Comparison of ENCODE assay signal across 7 cellular contexts in genomic region chr18:24059385-24059784, GRCh38. TPM values are rescaled to one million over a fixed set of nuclear protein-coding genes. Genes with fewer than 3 reads are reported as not detected.
DNase-seq lines count a peak whose midpoint lies in the region; ATAC-seq and TF ChIP-seq lines count a peak whose summit lies in the region.
"Not testable (repeated sequence)": the region's sequence is repeated elsewhere in the genome, so short reads cannot be mapped to it uniquely, and the experiment has no call there.

No MANE protein-coding gene starts in this region.

- peak overlapping the region; percentile 6 for H3K27ac Mint-ChIP-seq in CD4-positive, alpha-beta T cell
- H3K27ac Mint-ChIP-seq in CD8-positive, alpha-beta memory T cell, result peak overlapping the region in 7 of 8 donors; percentile 7 to 95 (median 53)
- H3K27ac Mint-ChIP-seq in T-cell, result peak overlapping the region; percentile 16 to 19
- H3K27ac Mint-ChIP-seq in activated T-cell treated with anti-CD3 and anti-CD28 coated beads, Interleukin-2, amount 50 U/mL, for 72 hours, result peak overlapping the region; percentile 61
- peak overlapping the region; percentile 54 for H3K27ac Mint-ChIP-seq in activated naive CD8-positive, alpha-beta T cell
- H3K27ac Mint-ChIP-seq in effector memory CD8-positive, alpha-beta T cell, result peak overlapping the region; percentile 4 to 79

- H3K9me3 Mint-ChIP-seq in CD4-positive, alpha-beta T cell; CD8-positive, alpha-beta memory T cell; T-cell; activated T-cell treated with anti-CD3 and anti-CD28 coated beads, Interleukin-2, amount 50 U/mL, for 72 hours; activated naive CD8-positive, alpha-beta T cell (ENCODE audit: low read depth); effector memory CD8-positive, alpha-beta T cell: not testable (repeated sequence)

- not testable (repeated sequence) for H3K27me3 ChIP-seq in CD4-positive, alpha-beta T cell (ENCODE audit: control insufficient read depth, insufficient read depth, low read length); CD8-positive, alpha-beta memory T cell (ENCODE audit: insufficient read depth, low read length, poor library complexity, severe bottlenecking)

- POLR2A ChIA-PET in CD4-positive, alpha-beta T cell (lab: Charles Lee), result interaction anchor here (0.5 kb wide), 1 partner anchor 48 kb away, joined by 3 read pairs; no protein-coding TSS in a partner anchor
- POLR2A ChIA-PET in CD8-positive, alpha-beta memory T cell (lab: Charles Lee), result not testable (repeated sequence)
- POLR2A ChIA-PET in T-cell (lab: Charles Lee), result interaction anchor here in 1 of 2 donors (0.7 kb wide), 1 partner anchor 21 kb away, joined by 3 read pairs; no protein-coding TSS in a partner anchor

- not testable (repeated sequence) for ATAC-seq in CD4-positive, alpha-beta T cell (ENCODE audit: poor library complexity); T-cell (replicated peaks in 1 of 4); activated T-cell treated with anti-CD3 and anti-CD28 coated beads, Interleukin-2, amount 50 U/mL, for 72 hours (replicated peaks in 1 of 2); effector memory CD8-positive, alpha-beta T cell (replicated peaks)

- not testable (repeated sequence) for H3K4me3 ChIP-seq in CD8-positive, alpha-beta memory T cell (ENCODE audit: low read length)

- not testable (repeated sequence) for DNase-seq in CD4-positive, alpha-beta T cell; CD8-positive, alpha-beta memory T cell; T-cell; activated T-cell treated with anti-CD3 and anti-CD28 coated beads, Interleukin-2, amount 50 U/mL, for 72 hours; effector memory CD8-positive, alpha-beta T cell
- DNase-seq in NCI-H2171 treated with DMSO at 0.1 percent for 48 hours (lab: John Stamatoyannopoulos, UW), result peak; percentile 38

- not testable (repeated sequence) for H3K4me3 Mint-ChIP-seq in CD4-positive, alpha-beta T cell; activated naive CD8-positive, alpha-beta T cell
- H3K4me3 Mint-ChIP-seq in CD8-positive, alpha-beta memory T cell, result peak overlapping the region in 1 of 7 donors; percentile 55
- H3K4me3 Mint-ChIP-seq in T-cell, result peak overlapping the region in 1 of 3 donors; percentile 3
- peak overlapping the region in 1 of 2 donors; percentile 34 for H3K4me3 Mint-ChIP-seq in activated T-cell treated with anti-CD3 and anti-CD28 coated beads, Interleukin-2, amount 50 U/mL, for 72 hours
- peak overlapping the region in 1 of 2 donors; percentile 53 for H3K4me3 Mint-ChIP-seq in effector memory CD8-positive, alpha-beta T cell

- H3K9me3 ChIP-seq in CD4-positive, alpha-beta T cell (ENCODE audit: control insufficient read depth, low read length); CD8-positive, alpha-beta memory T cell (ENCODE audit: low read length): not testable (repeated sequence)

- H3K27me3 Mint-ChIP-seq in CD4-positive, alpha-beta T cell; CD8-positive, alpha-beta memory T cell; T-cell; activated T-cell treated with anti-CD3 and anti-CD28 coated beads, Interleukin-2, amount 50 U/mL, for 72 hours (ENCODE audit: low read depth); activated naive CD8-positive, alpha-beta T cell; effector memory CD8-positive, alpha-beta T cell: not testable (repeated sequence)

- not testable (repeated sequence) for H3K27ac ChIP-seq in CD4-positive, alpha-beta T cell (ENCODE audit: low read depth, low read length); CD8-positive, alpha-beta memory T cell (ENCODE audit: low read depth, low read length)

- H3K36me3 Mint-ChIP-seq in CD4-positive, alpha-beta T cell (ENCODE audit: low read depth), result peaks cover 16% of the 10 kb centered on the region
- H3K36me3 Mint-ChIP-seq in CD8-positive, alpha-beta memory T cell, result peaks cover 0 to 33% (median 7%) of the 10 kb centered on the region in 3 donors
- peaks cover 17% of the 10 kb centered on the region for H3K36me3 Mint-ChIP-seq in T-cell
- not testable (repeated sequence) for H3K36me3 Mint-ChIP-seq in activated T-cell treated with anti-CD3 and anti-CD28 coated beads, Interleukin-2, amount 50 U/mL, for 72 hours (ENCODE audit: insufficient read depth in 2 of 2); activated naive CD8-positive, alpha-beta T cell; effector memory CD8-positive, alpha-beta T cell (ENCODE audit: insufficient read depth)

- intact Hi-C loops in CD4-positive, alpha-beta T cell (cut with DNase I, micrococcal nuclease), result not testable (repeated sequence)

- peaks cover 43% of the 10 kb centered on the region for H3K4me1 ChIP-seq in CD8-positive, alpha-beta memory T cell (ENCODE audit: insufficient read depth, low read length)

- CTCF ChIA-PET in CD4-positive, alpha-beta T cell (lab: Charles Lee); T-cell (lab: Charles Lee): not testable (repeated sequence)
- CTCF ChIA-PET in CD8-positive, alpha-beta memory T cell (lab: Charles Lee), result interaction anchor here (1.0 kb wide), 1 partner anchor 542 kb away, joined by 3 read pairs; no protein-coding TSS in a partner anchor

- TF ChIP-seq CTCF in CD4-positive, alpha-beta T cell (IDR thresholded peaks at IDR 0.05), result not testable (repeated sequence)

- peaks cover 87% of the 10 kb centered on the region for H3K4me1 Mint-ChIP-seq in CD4-positive, alpha-beta T cell (ENCODE audit: low read depth)
- H3K4me1 Mint-ChIP-seq in CD8-positive, alpha-beta memory T cell, result peaks cover 76 to 95% (median 83%) of the 10 kb centered on the region in 3 donors
- peaks cover 66 to 86% (median 83%) of the 10 kb centered on the region in 3 donors for H3K4me1 Mint-ChIP-seq in T-cell
- H3K4me1 Mint-ChIP-seq in activated T-cell treated with anti-CD3 and anti-CD28 coated beads, Interleukin-2, amount 50 U/mL, for 72 hours (ENCODE audit: low read depth), result peaks cover 62% of the 10 kb centered on the region
- peaks cover 71% of the 10 kb centered on the region for H3K4me1 Mint-ChIP-seq in activated naive CD8-positive, alpha-beta T cell (ENCODE audit: low read depth)
- H3K4me1 Mint-ChIP-seq in effector memory CD8-positive, alpha-beta T cell (ENCODE audit: low read depth in 2 of 2), result peaks cover 43 to 76% of the 10 kb centered on the region in 2 donors

- H3K36me3 ChIP-seq in CD8-positive, alpha-beta memory T cell (ENCODE audit: insufficient read depth, low read length), result not testable (repeated sequence)

RNA-seq across cellular contexts. Expression of gene TTC39C, which starts 44.8 kb away (rescaled TPM):
- total RNA-seq in CD4-positive, alpha-beta T cell, result 10 to 100 TPM; 82.6 to 91.8 TPM
- 10 to 100 TPM; 57.4 to 59.5 TPM for total RNA-seq in CD8-positive, alpha-beta memory T cell
- polyA plus RNA-seq in CD8-positive, alpha-beta memory T cell, result 80.2 TPM
- 100 to 1,000 TPM; 123 to 151 (median 136) TPM for total RNA-seq in T-cell
- 10 to 100 TPM; 38.8 to 41.3 TPM for total RNA-seq in activated T-cell treated with anti-CD3 and anti-CD28 coated beads, Interleukin-2, amount 50 U/mL, for 72 hours

Comparison
In these comparisons a context has a peak if more than half of its experiments do, and no peak if none do; other contexts are left out.
1. H3K27ac Mint-ChIP-seq: peak in every context shown above with its lines; median percentile 61 in activated T-cell treated with anti-CD3 and anti-CD28 coated beads, Interleukin-2, amount 50 U/mL, for 72 hours; 54 in activated naive CD8-positive, alpha-beta T cell; 53 in CD8-positive, alpha-beta memory T cell; 42 in effector memory CD8-positive, alpha-beta T cell; 18 in T-cell; 6 in CD4-positive, alpha-beta T cell.